In the genomic region with DNA sequence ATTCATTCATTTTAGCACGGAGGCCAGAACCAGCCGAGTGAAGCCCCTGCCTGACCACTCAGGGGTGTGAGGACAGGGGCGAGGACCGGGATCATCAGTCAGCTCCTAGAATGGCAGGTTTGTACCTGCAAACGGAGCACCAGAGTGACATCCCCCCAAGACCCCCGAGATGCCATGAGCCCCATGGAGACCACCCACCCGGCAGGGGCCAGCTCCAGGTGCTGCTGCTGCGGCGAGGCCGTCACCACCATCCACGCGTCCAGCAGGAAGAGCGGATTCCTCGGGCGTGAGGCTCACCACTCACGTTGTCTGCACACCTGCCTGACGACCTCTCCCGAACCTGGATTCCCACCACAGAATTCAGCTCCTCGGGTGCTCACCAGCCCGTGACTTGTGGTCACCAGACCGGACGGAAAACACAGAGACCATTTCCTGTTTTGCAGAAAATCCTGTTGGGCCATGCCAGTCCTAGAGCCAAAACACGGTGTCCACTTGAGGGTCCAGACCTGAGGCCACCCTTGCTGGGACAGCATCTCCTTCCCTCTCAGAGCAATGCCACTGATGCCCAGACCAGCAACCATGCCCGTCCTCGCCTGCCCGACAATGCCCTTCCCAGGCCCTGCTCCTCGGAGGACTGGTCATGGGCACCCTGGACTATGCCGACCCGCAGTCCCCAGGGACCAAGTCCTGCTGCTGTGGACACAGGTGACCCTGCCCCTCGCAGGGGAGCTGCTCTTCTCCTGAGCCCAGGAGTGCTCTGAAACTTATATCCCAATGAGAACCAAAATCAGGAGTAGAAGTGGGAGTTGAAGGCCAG, we compare ENCODE assay signal across 15 cellular contexts.
DNase-seq lines count a peak whose midpoint lies in the region; ATAC-seq, FAIRE-seq and TF ChIP-seq lines count a peak whose summit lies in the region.
"Had no signal": no experiment of that assay in that cellular context is flagged by ENCODE, and none has a peak within 500 bp of the region (broad histone marks: within the 10 kb centered on the region; RNA-seq: fewer than 3 reads in every experiment).

No MANE protein-coding gene starts in this region.

- H3K27me3 ChIP-seq in CD4-positive, alpha-beta T cell (ENCODE audit: control insufficient read depth, insufficient read depth, low read length) = no peaks in the 10 kb centered on the region
- H3K27me3 ChIP-seq: breast epithelium, gastrocnemius medialis had no signal

- peaks cover 61% of the 10 kb centered on the region for H3K4me1 Mint-ChIP-seq in CD4-positive, alpha-beta T cell (ENCODE audit: low read depth)
- peaks cover 22 to 43% (median 25%) of the 10 kb centered on the region in 3 donors for H3K4me1 Mint-ChIP-seq in IgD-negative memory B cell
- peaks cover 62% of the 10 kb centered on the region for H3K4me1 Mint-ChIP-seq in nephron progenitor cell
- H3K4me1 Mint-ChIP-seq: endodermal cell had no signal

- peak overlapping the region; percentile 78 for H3K27ac Mint-ChIP-seq in CD4-positive, alpha-beta T cell
- H3K27ac Mint-ChIP-seq in IgD-negative memory B cell (peak overlapping the region; percentile 7 to 88 (median 65)), nephron progenitor cell (peak overlapping the region; percentile 75)
- H3K27ac Mint-ChIP-seq: endodermal cell had no signal

- POLR2A ChIA-PET in CD4-positive, alpha-beta T cell (lab: Charles Lee) = interaction anchor here (2.1 kb wide), 1 partner anchor 9 kb away, joined by 7 read pairs; no protein-coding TSS in a partner anchor

- intact Hi-C loops in CD4-positive, alpha-beta T cell (cut with DNase I, micrococcal nuclease) = no loop called here

- H3K36me3 Mint-ChIP-seq in CD4-positive, alpha-beta T cell (ENCODE audit: low read depth) = peaks cover 83% of the 10 kb centered on the region
- H3K36me3 Mint-ChIP-seq in IgD-negative memory B cell (peaks cover 2% of the 10 kb centered on the region), nephron progenitor cell (ENCODE audit: low read depth) (peaks cover 5% of the 10 kb centered on the region)

- CTCF ChIA-PET in CD4-positive, alpha-beta T cell (lab: Charles Lee) = interaction anchor here (1.0 to 1.1 kb wide), 2 partner anchors 9 to 13 kb away, joined by 3 read pairs; no protein-coding TSS in a partner anchor

- no peak for FAIRE-seq in frontal cortex (lab: Jason Lieb, UNC)

- ATAC-seq in CD4-positive, alpha-beta T cell (ENCODE audit: poor library complexity) = no peak
- ATAC-seq in HG02588 (IDR thresholded peaks at IDR 0.05; ENCODE audit: unreplicated experiment) = no peak
- ATAC-seq: gastrocnemius medialis, psoas muscle had no signal

- H3K9me3 ChIP-seq in CD4-positive, alpha-beta T cell (ENCODE audit: control insufficient read depth, low read length) = no peaks in the 10 kb centered on the region
- H3K9me3 ChIP-seq: breast epithelium, gastrocnemius medialis, psoas muscle, thoracic aorta had no signal

- H3K9me3 Mint-ChIP-seq in CD4-positive, alpha-beta T cell = no peaks in the 10 kb centered on the region
- no peaks in the 10 kb centered on the region for H3K9me3 Mint-ChIP-seq in IgD-negative memory B cell
- H3K9me3 Mint-ChIP-seq in nephron progenitor cell = no peaks in the 10 kb centered on the region
- H3K9me3 Mint-ChIP-seq: endodermal cell had no signal

- no peak overlapping the region for H3K4me3 Mint-ChIP-seq in CD4-positive, alpha-beta T cell
- H3K4me3 Mint-ChIP-seq in IgD-negative memory B cell (peak overlapping the region in 3 of 4 donors; percentile 53 to 84 (median 57)), nephron progenitor cell (no peak overlapping the region)
- H3K4me3 Mint-ChIP-seq: endodermal cell had no signal

- H3K27ac ChIP-seq in CD4-positive, alpha-beta T cell (ENCODE audit: low read depth, low read length) = peak overlapping the region; percentile 11
- H3K27ac ChIP-seq: gastrocnemius medialis, psoas muscle, thoracic aorta had no signal

- DNase-seq in CD4-positive, alpha-beta T cell = no peak
- DNase-seq in dermis blood vessel endothelial cell = peak; percentile 55
- no peak for DNase-seq in nephron progenitor cell
- no peak for DNase-seq in frontal cortex (ENCODE audit: low spot score in 2 of 2)
- DNase-seq in activated CD4-positive, alpha-beta T cell treated with anti-CD3 and anti-CD28 coated beads for 1 hour = no peak
- DNase-seq: activated effector memory CD4-positive, alpha-beta T cell treated with Interleukin-2 at 50 U/mL for 16 hours; C1 segment of cervical spinal cord; endodermal cell; gastrocnemius medialis; NCI-H2029; psoas muscle had no signal

- no peak for TF ChIP-seq CTCF in CD4-positive, alpha-beta T cell (IDR thresholded peaks at IDR 0.05)
- no peak for TF ChIP-seq CTCF in nephron progenitor cell (IDR thresholded peaks at IDR 0.05)

- no peaks in the 10 kb centered on the region for H3K27me3 Mint-ChIP-seq in CD4-positive, alpha-beta T cell
- no peaks in the 10 kb centered on the region for H3K27me3 Mint-ChIP-seq in IgD-negative memory B cell
- H3K27me3 Mint-ChIP-seq in nephron progenitor cell (ENCODE audit: low read depth, poor library complexity) = peaks cover 3% of the 10 kb centered on the region

Comparison
In these comparisons a context has a peak if more than half of its experiments do, and no peak if none do; other contexts are left out.
1. H3K4me3 Mint-ChIP-seq: peak in IgD-negative memory B cell (3 of 4); none in CD4-positive, alpha-beta T cell (single experiment) and nephron progenitor cell (single experiment).
2. Peak in every context shown above with its lines, with median percentiles within 50 percentile points of each other: H3K27ac Mint-ChIP-seq.